8 cellular contexts compared by ENCODE assay signal in genomic region chr6:32843979-32844838, GRCh38. TPM values are rescaled to one million over a fixed set of nuclear protein-coding genes. Genes with fewer than 3 reads are reported as not detected.
DNase-seq lines count a peak whose midpoint lies in the region; ATAC-seq, FAIRE-seq and TF ChIP-seq lines count a peak whose summit lies in the region.

Gene PSMB8, minus strand, starts transcription at chr6:32844047. Its CDS starts 51 bp downstream, at chr6:32843996.

- H3K9ac ChIP-seq in DND-41 (ENCODE audit: low read depth, low read length), result peak within 1 kb of the TSS; percentile 92

- H3K9me3 ChIP-seq in DND-41 (ENCODE audit: insufficient read depth, low read length, severe bottlenecking) (no peaks in the 10 kb centered on the region), KOPT-K1 (ENCODE audit: insufficient read depth, low read length, poor library complexity, severe bottlenecking) (no peaks in the 10 kb centered on the region), esophagus squamous epithelium (no peaks in the 10 kb centered on the region)

- H3K79me2 ChIP-seq in DND-41 (ENCODE audit: insufficient read depth, low read length), result peaks cover 27% of the 10 kb centered on the region

- peak; percentile 97 for DNase-seq in DND-41
- peak; percentile 84 for DNase-seq in RCC 7860 (ENCODE audit: low spot score)
- DNase-seq in activated T-cell treated with anti-CD3 and anti-CD28 coated beads, Interleukin-2, amount 50 U/mL, for 72 hours, result peak; percentile 97 to 99
- peak; percentile 87 for DNase-seq in esophagus squamous epithelium (lab: John Stamatoyannopoulos, UW)
- DNase-seq in myocyte (ENCODE audit: low read depth), result peak; percentile 95
- DNase-seq in stimulated activated CD8-positive, alpha-beta memory T cell treated with anti-CD3 and anti-CD28 coated beads, Interleukin-7, amount 100 ng/mL, for 4 hours (ENCODE audit: low read depth in 2 of 2), result peak; percentile 95 to 99

- TF ChIP-seq CTCF in DND-41 (IDR thresholded peaks at IDR 0.05; ENCODE audit: borderline replicate concordance, extremely low read depth, low read length, poor library complexity, severe bottlenecking), result peak; percentile 36
- peak in 2 of 6 experiments; percentile 21 to 22 for TF ChIP-seq CTCF in esophagus squamous epithelium (IDR thresholded peaks at IDR 0.05)

- H3K36me3 ChIP-seq in DND-41 (ENCODE audit: insufficient read depth, low read length) (peaks cover 56% of the 10 kb centered on the region), KOPT-K1 (ENCODE audit: insufficient read depth, low read length) (peaks cover 70% of the 10 kb centered on the region), esophagus squamous epithelium (peaks cover 15 to 69% (median 22%) of the 10 kb centered on the region in 3 donors)

- H3K27me3 Mint-ChIP-seq in activated T-cell treated with anti-CD3 and anti-CD28 coated beads, Interleukin-2, amount 50 U/mL, for 72 hours (ENCODE audit: low read depth), result no peaks in the 10 kb centered on the region

- peak within 1 kb of the TSS; percentile 100 for H3K27ac Mint-ChIP-seq in activated T-cell treated with anti-CD3 and anti-CD28 coated beads, Interleukin-2, amount 50 U/mL, for 72 hours

- peak; percentile 65 for FAIRE-seq in RCC 7860 (lab: Jason Lieb, UNC)

- peak within 1 kb of the TSS; percentile 81 to 94 for H3K4me3 ChIP-seq in DND-41 (ENCODE audit: low read depth in 1 of 2, low read length in 2 of 2)
- peak within 1 kb of the TSS; percentile 60 to 86 (median 72) for H3K4me3 ChIP-seq in esophagus squamous epithelium

- H3K4me3 Mint-ChIP-seq in activated T-cell treated with anti-CD3 and anti-CD28 coated beads, Interleukin-2, amount 50 U/mL, for 72 hours, result peak within 1 kb of the TSS; percentile 98 to 99

- H3K4me1 Mint-ChIP-seq in activated T-cell treated with anti-CD3 and anti-CD28 coated beads, Interleukin-2, amount 50 U/mL, for 72 hours (ENCODE audit: low read depth), result peaks cover 86% of the 10 kb centered on the region

- H2AFZ ChIP-seq in DND-41 (ENCODE audit: low read depth, low read length), result peak within 1 kb of the TSS; percentile 90

- H3K27ac ChIP-seq in DND-41 (ENCODE audit: low read length) (peak within 1 kb of the TSS; percentile 99), KOPT-K1 (ENCODE audit: low read depth, low read length, poor library complexity, severe bottlenecking) (peak within 1 kb of the TSS; percentile 99), esophagus squamous epithelium (peak within 1 kb of the TSS; percentile 92 to 98 (median 98))

- intact Hi-C loops in esophagus squamous epithelium (cut with DNase I), result no loop called here

- H3K4me2 ChIP-seq in DND-41 (ENCODE audit: insufficient read depth, low read length), result peak within 1 kb of the TSS; percentile 79

- TF ChIP-seq POLR2A in esophagus squamous epithelium (IDR thresholded peaks at IDR 0.05), result peak in 3 of 4 donors; percentile 88 to 97 (median 91)

- H3K4me1 ChIP-seq in DND-41 (ENCODE audit: insufficient read depth, low read length), result peaks cover 50% of the 10 kb centered on the region
- peaks cover 20 to 53% (median 28%) of the 10 kb centered on the region in 3 donors for H3K4me1 ChIP-seq in esophagus squamous epithelium

- H4K20me1 ChIP-seq in DND-41 (ENCODE audit: insufficient read depth, low read length), result no peaks in the 10 kb centered on the region

- H3K9me3 Mint-ChIP-seq in activated T-cell treated with anti-CD3 and anti-CD28 coated beads, Interleukin-2, amount 50 U/mL, for 72 hours, result peaks cover 0 to 2% of the 10 kb centered on the region in 2 donors

- ATAC-seq in DND-41 (ENCODE audit: insufficient read depth, low read depth) (peak; percentile 82), GM21786 (IDR thresholded peaks at IDR 0.05; ENCODE audit: unreplicated experiment) (peak; percentile 70)
- peak; percentile 79 for ATAC-seq in activated T-cell treated with anti-CD3 and anti-CD28 coated beads, Interleukin-2, amount 50 U/mL, for 72 hours (replicated peaks in 1 of 2)

- H3K27me3 ChIP-seq in DND-41 (ENCODE audit: insufficient read depth, low read length, poor library complexity) (no peaks in the 10 kb centered on the region), esophagus squamous epithelium (no peaks in the 10 kb centered on the region)

- peaks cover 54 to 73% of the 10 kb centered on the region in 2 donors for H3K36me3 Mint-ChIP-seq in activated T-cell treated with anti-CD3 and anti-CD28 coated beads, Interleukin-2, amount 50 U/mL, for 72 hours (ENCODE audit: insufficient read depth in 2 of 2)

- WGBS in esophagus squamous epithelium, 2 donors, result 1 to 2% methylated on average over 14 to 34 of the region's 40 CpGs

RNA-seq across cellular contexts. Expression of gene PSMB8, which starts in this region (rescaled TPM):
- total RNA-seq in activated T-cell treated with anti-CD3 and anti-CD28 coated beads, Interleukin-2, amount 50 U/mL, for 72 hours, result 100 to 1,000 TPM; 301 to 305 TPM
- total RNA-seq in esophagus squamous epithelium (100 to 1,000 TPM in 1 of 4 donors, 10 to 100 TPM in 3; 21.6 to 135 (median 42.2) TPM), myocyte (30.7 and 36.0 TPM in 2 replicates)
- polyA plus RNA-seq in myocyte (2012), result 46.4 TPM

Comparison
In these comparisons a context has a peak if more than half of its experiments do, and no peak if none do; other contexts are left out.
1. Peak in every context shown above with its lines: DNase-seq, ATAC-seq, H3K4me3 ChIP-seq and H3K27ac ChIP-seq.